ENCODE assay signal across 1 cellular context in the genomic region with DNA sequence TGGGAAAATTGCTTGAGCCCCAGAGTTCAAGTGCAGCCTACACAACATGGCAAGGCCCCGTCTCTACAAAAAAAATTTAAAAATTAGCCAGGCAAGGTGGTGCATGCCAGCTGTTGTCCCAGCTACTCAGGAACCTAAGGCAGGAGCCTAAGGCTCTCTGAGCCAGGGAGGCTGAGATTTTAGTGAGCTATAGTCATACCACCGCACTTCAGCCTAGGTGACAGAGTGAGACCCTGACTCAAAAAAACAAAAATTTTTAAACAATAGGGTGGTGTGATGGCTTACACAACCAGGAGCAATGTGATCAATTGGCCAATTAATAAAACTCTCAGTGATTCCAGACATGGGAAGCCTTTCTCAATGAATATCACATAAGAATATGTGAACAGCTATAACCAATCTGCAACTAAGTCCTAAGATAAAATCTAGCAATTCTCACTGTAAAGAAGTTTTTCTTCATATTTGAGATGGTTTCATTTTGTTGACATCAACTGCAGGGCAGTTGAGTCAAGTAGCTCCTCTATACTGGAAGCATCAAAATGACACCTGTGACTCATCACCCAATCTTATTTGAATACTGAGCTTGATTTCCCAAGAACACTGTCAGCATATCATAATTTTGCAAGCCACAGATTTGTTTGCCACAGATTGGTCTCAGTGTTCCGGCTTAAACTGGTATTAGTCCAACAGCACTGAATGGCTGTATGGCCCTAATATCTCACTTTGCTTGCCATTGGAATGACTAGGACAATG.
TF ChIP-seq lines count a peak whose summit lies in the region.

No MANE protein-coding gene starts in this region.

TF ChIP-seq in IMR-90, 13 proteins besides CTCF, POLR2A, EP300 and RAD21:
- TF ChIP-seq, protein P1, sequence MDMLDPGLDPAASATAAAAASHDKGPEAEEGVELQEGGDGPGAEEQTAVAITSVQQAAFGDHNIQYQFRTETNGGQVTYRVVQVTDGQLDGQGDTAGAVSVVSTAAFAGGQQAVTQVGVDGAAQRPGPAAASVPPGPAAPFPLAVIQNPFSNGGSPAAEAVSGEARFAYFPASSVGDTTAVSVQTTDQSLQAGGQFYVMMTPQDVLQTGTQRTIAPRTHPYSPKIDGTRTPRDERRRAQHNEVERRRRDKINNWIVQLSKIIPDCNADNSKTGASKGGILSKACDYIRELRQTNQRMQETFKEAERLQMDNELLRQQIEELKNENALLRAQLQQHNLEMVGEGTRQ (IDR thresholded peaks at IDR 0.05; ENCODE audit: low read depth, low read length): no peak
- TF ChIP-seq CHD1 (IDR thresholded peaks at IDR 0.05; ENCODE audit: low read depth, low read length): no peak
- no peak for TF ChIP-seq BHLHE40 (IDR thresholded peaks at IDR 0.05; ENCODE audit: low read depth, low read length)
- no peak for TF ChIP-seq MAZ (IDR thresholded peaks at IDR 0.05; ENCODE audit: borderline replicate concordance, low read depth, low read length)
- TF ChIP-seq, protein P2, sequence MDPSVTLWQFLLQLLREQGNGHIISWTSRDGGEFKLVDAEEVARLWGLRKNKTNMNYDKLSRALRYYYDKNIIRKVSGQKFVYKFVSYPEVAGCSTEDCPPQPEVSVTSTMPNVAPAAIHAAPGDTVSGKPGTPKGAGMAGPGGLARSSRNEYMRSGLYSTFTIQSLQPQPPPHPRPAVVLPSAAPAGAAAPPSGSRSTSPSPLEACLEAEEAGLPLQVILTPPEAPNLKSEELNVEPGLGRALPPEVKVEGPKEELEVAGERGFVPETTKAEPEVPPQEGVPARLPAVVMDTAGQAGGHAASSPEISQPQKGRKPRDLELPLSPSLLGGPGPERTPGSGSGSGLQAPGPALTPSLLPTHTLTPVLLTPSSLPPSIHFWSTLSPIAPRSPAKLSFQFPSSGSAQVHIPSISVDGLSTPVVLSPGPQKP (IDR thresholded peaks at IDR 0.05; ENCODE audit: borderline replicate concordance, low read depth, low read length): no peak
- no peak for TF ChIP-seq RCOR1 (IDR thresholded peaks at IDR 0.05; ENCODE audit: insufficient replicate concordance, low read length)
- no peak for TF ChIP-seq SMC3 (IDR thresholded peaks at IDR 0.05; ENCODE audit: low read depth, low read length)
- TF ChIP-seq NFE2L2 (IDR thresholded peaks at IDR 0.05; ENCODE audit: low read depth, low read length): no peak
- no peak for TF ChIP-seq MXI1 (IDR thresholded peaks at IDR 0.05; ENCODE audit: borderline replicate concordance, low read depth, low read length)
- TF ChIP-seq FOS (IDR thresholded peaks at IDR 0.05; ENCODE audit: low read depth, low read length): no peak
- TF ChIP-seq RFX5 (IDR thresholded peaks at IDR 0.05; ENCODE audit: low read depth, low read length): no peak
- no peak for TF ChIP-seq CEBPB (IDR thresholded peaks at IDR 0.05; ENCODE audit: low read depth, low read length)
- no peak for TF ChIP-seq MAFK (IDR thresholded peaks at IDR 0.05; ENCODE audit: low read depth, low read length)
TF ChIP-seq in IMR-90: peak in this region for 0.
